Comparison of ENCODE assay signal across 16 cellular contexts in genomic region chr11:1478011-1478410, GRCh38.
"Had no signal": no experiment of that assay in that cellular context is flagged by ENCODE, and none has a peak within 500 bp of the region (broad histone marks: within the 10 kb centered on the region; RNA-seq: fewer than 3 reads in every experiment).

No MANE protein-coding gene starts in this region.

- H3K27ac Mint-ChIP-seq: activated naive CD8-positive, alpha-beta T cell treated with anti-CD3 and anti-CD28 coated beads for 36 hours; activated T-cell treated with anti-CD3 and anti-CD28 coated beads, Interleukin-2, amount 50 U/mL, for 24 hours; mesothelial cell of epicardium; T-helper 1 cell treated with Interleukin-12 subunit alpha and Interleukin-12 subunit beta and Interleukin-4 antibody, amounts not matched to agents 30 μg/mL and 1 μg/mL, for 36 hours; WTC11 had no signal

- H3K27ac ChIP-seq: epithelial cell of prostate, pancreas, thyroid gland had no signal

- DNase-seq: activated CD8-positive, alpha-beta memory T cell treated with anti-CD3 and anti-CD28 coated beads for 24 hours; activated CD8-positive, alpha-beta memory T cell treated with anti-CD3 and anti-CD28 coated beads, Interleukin-2, amount 50 U/mL, for 4 hours; activated naive CD4-positive, alpha-beta T cell treated with Interleukin-2 at 50 U/mL for 16 hours; activated naive CD8-positive, alpha-beta T cell treated with anti-CD3 and anti-CD28 coated beads for 36 hours; activated T-cell treated with anti-CD3 and anti-CD28 coated beads, Interleukin-2, amount 50 U/mL, for 24 hours; mammary epithelial cell; natural killer cell; stimulated activated CD4-positive, alpha-beta T cell treated with anti-CD3 and anti-CD28 coated beads, Interleukin-4, amount 100 ng/mL, for 1 hour; stimulated activated naive CD4-positive, alpha-beta T cell treated with Interleukin-2 at 50 U/mL for 16 hours; T1000; thyroid gland had no signal

- H3K9me3 ChIP-seq: pancreas, thyroid gland had no signal

- H3K4me3 Mint-ChIP-seq: activated naive CD8-positive, alpha-beta T cell treated with anti-CD3 and anti-CD28 coated beads for 36 hours; activated T-cell treated with anti-CD3 and anti-CD28 coated beads, Interleukin-2, amount 50 U/mL, for 24 hours; mesothelial cell of epicardium; natural killer cell; T-helper 1 cell treated with Interleukin-12 subunit alpha and Interleukin-12 subunit beta and Interleukin-4 antibody, amounts not matched to agents 30 μg/mL and 1 μg/mL, for 36 hours; WTC11 had no signal

- H3K4me1 ChIP-seq: pancreas had no signal

- H3K27me3 Mint-ChIP-seq: activated naive CD8-positive, alpha-beta T cell treated with anti-CD3 and anti-CD28 coated beads for 36 hours; activated T-cell treated with anti-CD3 and anti-CD28 coated beads, Interleukin-2, amount 50 U/mL, for 24 hours had no signal

- H3K9me3 Mint-ChIP-seq: activated naive CD8-positive, alpha-beta T cell treated with anti-CD3 and anti-CD28 coated beads for 36 hours; activated T-cell treated with anti-CD3 and anti-CD28 coated beads, Interleukin-2, amount 50 U/mL, for 24 hours; mesothelial cell of epicardium; natural killer cell; T-helper 1 cell treated with Interleukin-12 subunit alpha and Interleukin-12 subunit beta and Interleukin-4 antibody, amounts not matched to agents 30 μg/mL and 1 μg/mL, for 36 hours; WTC11 had no signal

- ATAC-seq: natural killer cell, pancreas, WTC11 had no signal

- H3K36me3 Mint-ChIP-seq: WTC11 had no signal

- H3K4me1 Mint-ChIP-seq: activated naive CD8-positive, alpha-beta T cell treated with anti-CD3 and anti-CD28 coated beads for 36 hours; mesothelial cell of epicardium; WTC11 had no signal

- H3K27me3 ChIP-seq: pancreas, thyroid gland had no signal

- H3K4me3 ChIP-seq: pancreas, thyroid gland had no signal
